Comparison of ENCODE assay signal across 16 cellular contexts in genomic region chr11:68150029-68150428, GRCh38. TPM values are rescaled to one million over a fixed set of nuclear protein-coding genes. Genes with fewer than 3 reads are reported as not detected.
DNase-seq lines count a peak whose midpoint lies in the region; ATAC-seq and TF ChIP-seq lines count a peak whose summit lies in the region.
"Had no signal": no experiment of that assay in that cellular context is flagged by ENCODE, and none has a peak within 500 bp of the region (broad histone marks: within the 10 kb centered on the region; RNA-seq: fewer than 3 reads in every experiment).

No MANE protein-coding gene starts in this region.

- H3K4me1 Mint-ChIP-seq in Calu3 (ENCODE audit: low read depth, unreplicated experiment), result peaks cover 35% of the 10 kb centered on the region

- H3K36me3 Mint-ChIP-seq in Calu3 (ENCODE audit: insufficient read depth, unreplicated experiment), result peaks cover 23% of the 10 kb centered on the region
- H3K36me3 Mint-ChIP-seq: activated CD4-positive, alpha-beta memory T cell treated with anti-CD3 and anti-CD28 coated beads for 36 hours had no signal

- H3K27me3 ChIP-seq in MG63 (no peaks in the 10 kb centered on the region), body of pancreas (no peaks in the 10 kb centered on the region), lower lobe of right lung (ENCODE audit: low read depth) (no peaks in the 10 kb centered on the region)
- H3K27me3 ChIP-seq: dorsolateral prefrontal cortex, heart right ventricle had no signal

- H3K9me3 ChIP-seq in MG63 (no peaks in the 10 kb centered on the region), body of pancreas (no peaks in the 10 kb centered on the region), lower lobe of right lung (no peaks in the 10 kb centered on the region)
- H3K9me3 ChIP-seq: heart right ventricle, thoracic aorta had no signal

- H3K4me3 ChIP-seq in MG63 (no peak overlapping the region), body of pancreas (no peak overlapping the region), lower lobe of right lung (no peak overlapping the region)
- H3K4me3 ChIP-seq: dorsolateral prefrontal cortex, heart right ventricle, thoracic aorta had no signal

- no TSS peak for BruUV-seq in Calu3 (replicated peaks; lab: Mats Ljungman, UMichigan)

- peaks cover 62% of the 10 kb centered on the region for H3K4me1 ChIP-seq in body of pancreas
- H3K4me1 ChIP-seq in lower lobe of right lung, result peaks cover 35% of the 10 kb centered on the region

- ATAC-seq in body of pancreas (peak; percentile 31), lower lobe of right lung (peak; percentile 69 to 86), HG03520 (IDR thresholded peaks at IDR 0.05; ENCODE audit: unreplicated experiment) (no peak)
- ATAC-seq: heart right ventricle had no signal

- H3K27ac ChIP-seq in body of pancreas (peak overlapping the region in 3 of 4 donors; percentile 48 to 71 (median 57)), lower lobe of right lung (peak overlapping the region; percentile 49)
- H3K27ac ChIP-seq: dorsolateral prefrontal cortex, heart right ventricle, thoracic aorta had no signal

- TF ChIP-seq CTCF in Calu3 (IDR thresholded peaks at IDR 0.05; ENCODE audit: unreplicated experiment), result no peak
- TF ChIP-seq CTCF in body of pancreas (IDR thresholded peaks at IDR 0.05), result no peak
- TF ChIP-seq CTCF in lower lobe of right lung (IDR thresholded peaks at IDR 0.05), result no peak

- DNase-seq in Calu3, result peak; percentile 78
- DNase-seq in MG63, result peak; percentile 29
- DNase-seq in body of pancreas, result peak; percentile 78 to 93 (median 90)
- DNase-seq in lower lobe of right lung, result peak; percentile 76
- no peak for DNase-seq in activated CD4-positive, alpha-beta T cell treated with anti-CD3 and anti-CD28 coated beads for 1 hour
- DNase-seq in CD1c-positive myeloid dendritic cell (ENCODE audit: extremely low spot score), result no peak
- no peak for DNase-seq in anterior cingulate cortex (lab: John Stamatoyannopoulos, UW)
- DNase-seq: activated CD4-positive, alpha-beta memory T cell treated with anti-CD3 and anti-CD28 coated beads for 36 hours; activated naive CD4-positive, alpha-beta T cell treated with anti-CD3 and anti-CD28 coated beads, Interleukin-2, amount 50 U/mL, for 16 hours; dorsolateral prefrontal cortex; GOT3; heart right ventricle; Kasumi-1; SW 1271 had no signal

- H3K27me3 Mint-ChIP-seq in Calu3 (ENCODE audit: unreplicated experiment), result no peaks in the 10 kb centered on the region
- H3K27me3 Mint-ChIP-seq: activated CD4-positive, alpha-beta memory T cell treated with anti-CD3 and anti-CD28 coated beads for 36 hours had no signal

- no peak overlapping the region for H3K4me3 Mint-ChIP-seq in Calu3 (ENCODE audit: low read depth, unreplicated experiment)
- H3K4me3 Mint-ChIP-seq: activated CD4-positive, alpha-beta memory T cell treated with anti-CD3 and anti-CD28 coated beads for 36 hours had no signal

- CTCF ChIA-PET in Calu3 (lab: Charles Lee), result interaction anchor here (0.7 kb wide), 1 partner anchor 32 kb away, joined by 8 read pairs; no protein-coding TSS in a partner anchor

- no peak overlapping the region for H3K27ac Mint-ChIP-seq in Calu3 (ENCODE audit: unreplicated experiment)
- H3K27ac Mint-ChIP-seq: activated CD4-positive, alpha-beta memory T cell treated with anti-CD3 and anti-CD28 coated beads for 36 hours had no signal

- no peaks in the 10 kb centered on the region for H3K9me3 Mint-ChIP-seq in Calu3 (ENCODE audit: low read depth, unreplicated experiment)
- H3K9me3 Mint-ChIP-seq: activated CD4-positive, alpha-beta memory T cell treated with anti-CD3 and anti-CD28 coated beads for 36 hours had no signal

- intact Hi-C loops in Calu3 (cut with micrococcal nuclease; ENCODE audit: unreplicated experiment), result no loop called here
- intact Hi-C loops in body of pancreas (cut with DNase I), result loop anchor here (10.0 kb wide), 1 partner anchor 55 kb away; no protein-coding TSS in a partner anchor
- intact Hi-C loops in lower lobe of right lung (cut with DNase I), result no loop called here

- 13 to 15% methylated on average over 7 of the region's 7 CpGs for WGBS in body of pancreas, 2 donors

- H3K36me3 ChIP-seq in MG63 (no peaks in the 10 kb centered on the region; the same call in 1 of the 2 replicates), body of pancreas (replicated peaks in 1 of 2; ENCODE audit: insufficient read depth in 1 of 2, low read depth in 2 of 2) (no peaks in the 10 kb centered on the region), lower lobe of right lung (no peaks in the 10 kb centered on the region)
- H3K36me3 ChIP-seq: thoracic aorta had no signal

- TF ChIP-seq POLR2A in body of pancreas (IDR thresholded peaks at IDR 0.05), result peak in 2 of 3 donors; percentile 13 to 22

RNA-seq across cellular contexts. Expression of gene CHKA, which starts 28.8 kb away (rescaled TPM):
- total RNA-seq in Calu3 (2022) (100 and 104 TPM in 2 replicates), body of pancreas (10 to 100 TPM; 72.1 to 92.6 TPM), lower lobe of right lung (43.0 TPM)
- 6.8 and 12.9 TPM in 2 replicates for total RNA-seq in MG63 (2014; rRNA removed; shearing (Covaris generic); ENCODE audit: low replicate concordance)

Comparison
In these comparisons a context has a peak if more than half of its experiments do, and no peak if none do; other contexts are left out.
1. DNase-seq: peak in Calu3 (single experiment), MG63 (single experiment), body of pancreas (4 of 4) and lower lobe of right lung (single experiment); none in activated CD4-positive, alpha-beta T cell treated with anti-CD3 and anti-CD28 coated beads for 1 hour (single experiment), CD1c-positive myeloid dendritic cell (single experiment) and anterior cingulate cortex (0 of 58).